In the genomic region with DNA sequence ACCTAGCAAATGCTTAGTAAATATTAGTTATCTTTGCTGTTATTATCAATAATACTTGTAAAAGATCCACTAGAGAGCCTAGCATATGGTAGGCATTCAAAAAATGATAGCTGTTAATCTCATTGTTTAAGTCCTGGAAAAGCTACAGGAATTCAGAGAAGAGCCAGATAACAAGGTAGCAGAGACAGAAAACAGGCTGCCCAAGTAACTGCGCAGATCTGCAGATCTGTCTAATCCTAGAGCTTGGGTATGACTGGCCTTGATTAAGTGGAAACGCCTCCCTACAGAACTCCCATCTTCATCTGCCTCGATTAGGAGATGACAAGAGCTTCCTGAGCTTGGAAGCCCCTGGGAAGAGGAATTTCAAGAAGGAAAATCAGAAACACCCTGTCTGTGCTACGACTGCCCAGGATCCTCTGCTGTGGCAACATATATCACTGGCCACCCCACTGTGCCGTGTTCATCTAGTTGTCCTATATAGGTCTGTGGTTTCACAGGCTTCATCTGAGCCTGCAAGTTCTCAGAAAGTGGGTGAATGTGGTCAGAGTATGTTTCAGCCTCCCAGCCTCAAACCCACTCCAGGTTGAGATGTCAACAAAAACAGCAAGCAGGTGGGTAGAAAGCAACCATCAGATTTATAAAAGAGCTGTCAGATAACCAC, we compare ENCODE assay signal across 1 cellular context.
TF ChIP-seq lines count a peak whose summit lies in the region.

No MANE protein-coding gene starts in this region.

TF ChIP-seq in GM12878, 131 proteins besides CTCF, POLR2A, EP300 and RAD21 (continued from another document):
- TF ChIP-seq MTA3 (IDR thresholded peaks at IDR 0.05; ENCODE audit: borderline replicate concordance, low read length) (no peak), IKZF2 (IDR thresholded peaks at IDR 0.05) (0 out of 4 replicates have a peak, but pooled peaks of 1 of the 2 experiments have one; percentile 17), CBFB (IDR thresholded peaks at IDR 0.05; ENCODE audit: low read depth) (peak; percentile 46; the same call in 1 of the 2 replicates)
- TF ChIP-seq, protein P1, sequence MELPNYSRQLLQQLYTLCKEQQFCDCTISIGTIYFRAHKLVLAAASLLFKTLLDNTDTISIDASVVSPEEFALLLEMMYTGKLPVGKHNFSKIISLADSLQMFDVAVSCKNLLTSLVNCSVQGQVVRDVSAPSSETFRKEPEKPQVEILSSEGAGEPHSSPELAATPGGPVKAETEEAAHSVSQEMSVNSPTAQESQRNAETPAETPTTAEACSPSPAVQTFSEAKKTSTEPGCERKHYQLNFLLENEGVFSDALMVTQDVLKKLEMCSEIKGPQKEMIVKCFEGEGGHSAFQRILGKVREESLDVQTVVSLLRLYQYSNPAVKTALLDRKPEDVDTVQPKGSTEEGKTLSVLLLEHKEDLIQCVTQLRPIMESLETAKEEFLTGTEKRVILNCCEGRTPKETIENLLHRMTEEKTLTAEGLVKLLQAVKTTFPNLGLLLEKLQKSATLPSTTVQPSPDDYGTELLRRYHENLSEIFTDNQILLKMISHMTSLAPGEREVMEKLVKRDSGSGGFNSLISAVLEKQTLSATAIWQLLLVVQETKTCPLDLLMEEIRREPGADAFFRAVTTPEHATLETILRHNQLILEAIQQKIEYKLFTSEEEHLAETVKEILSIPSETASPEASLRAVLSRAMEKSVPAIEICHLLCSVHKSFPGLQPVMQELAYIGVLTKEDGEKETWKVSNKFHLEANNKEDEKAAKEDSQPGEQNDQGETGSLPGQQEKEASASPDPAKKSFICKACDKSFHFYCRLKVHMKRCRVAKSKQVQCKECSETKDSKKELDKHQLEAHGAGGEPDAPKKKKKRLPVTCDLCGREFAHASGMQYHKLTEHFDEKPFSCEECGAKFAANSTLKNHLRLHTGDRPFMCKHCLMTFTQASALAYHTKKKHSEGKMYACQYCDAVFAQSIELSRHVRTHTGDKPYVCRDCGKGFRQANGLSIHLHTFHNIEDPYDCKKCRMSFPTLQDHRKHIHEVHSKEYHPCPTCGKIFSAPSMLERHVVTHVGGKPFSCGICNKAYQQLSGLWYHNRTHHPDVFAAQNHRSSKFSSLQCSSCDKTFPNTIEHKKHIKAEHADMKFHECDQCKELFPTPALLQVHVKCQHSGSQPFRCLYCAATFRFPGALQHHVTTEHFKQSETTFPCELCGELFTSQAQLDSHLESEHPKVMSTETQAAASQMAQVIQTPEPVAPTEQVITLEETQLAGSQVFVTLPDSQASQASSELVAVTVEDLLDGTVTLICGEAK (IDR thresholded peaks at IDR 0.05; ENCODE audit: borderline replicate concordance), result no peak
